1 cellular context compared by ENCODE assay signal in the genomic region with DNA sequence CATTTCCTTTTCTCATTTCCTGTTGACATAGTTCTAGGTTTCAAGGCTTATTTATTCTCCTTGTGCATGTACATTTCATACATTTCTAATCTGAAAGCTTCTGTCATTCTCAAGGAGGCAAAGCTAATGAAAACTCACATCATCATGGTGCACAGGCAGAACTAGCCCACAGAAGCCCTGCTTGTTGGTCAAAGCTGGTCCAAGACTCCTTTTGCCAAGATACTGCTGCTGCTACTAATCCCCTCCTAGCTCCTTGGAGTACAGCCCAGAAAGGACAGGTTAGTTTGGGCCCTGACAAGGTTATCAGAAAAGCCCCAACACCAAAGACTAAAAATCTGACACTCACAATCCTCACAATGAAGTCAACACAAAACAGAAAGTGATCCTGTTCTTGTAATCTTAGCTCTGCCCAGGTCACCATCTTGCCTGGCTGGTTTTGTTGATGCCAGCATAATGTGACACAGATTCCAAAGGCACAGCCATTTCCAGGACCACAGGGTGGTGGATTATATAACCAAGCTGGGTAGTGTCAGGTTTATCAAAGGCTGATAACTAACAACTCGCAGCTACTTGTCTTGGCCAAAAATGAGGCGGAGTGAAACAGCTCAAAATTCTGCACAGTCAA.
TF ChIP-seq lines count a peak whose summit lies in the region.

No MANE protein-coding gene starts in this region.

TF ChIP-seq in GM12878, 131 proteins besides CTCF, POLR2A, EP300 and RAD21 (continued from another document):
- TF ChIP-seq, protein P1, sequence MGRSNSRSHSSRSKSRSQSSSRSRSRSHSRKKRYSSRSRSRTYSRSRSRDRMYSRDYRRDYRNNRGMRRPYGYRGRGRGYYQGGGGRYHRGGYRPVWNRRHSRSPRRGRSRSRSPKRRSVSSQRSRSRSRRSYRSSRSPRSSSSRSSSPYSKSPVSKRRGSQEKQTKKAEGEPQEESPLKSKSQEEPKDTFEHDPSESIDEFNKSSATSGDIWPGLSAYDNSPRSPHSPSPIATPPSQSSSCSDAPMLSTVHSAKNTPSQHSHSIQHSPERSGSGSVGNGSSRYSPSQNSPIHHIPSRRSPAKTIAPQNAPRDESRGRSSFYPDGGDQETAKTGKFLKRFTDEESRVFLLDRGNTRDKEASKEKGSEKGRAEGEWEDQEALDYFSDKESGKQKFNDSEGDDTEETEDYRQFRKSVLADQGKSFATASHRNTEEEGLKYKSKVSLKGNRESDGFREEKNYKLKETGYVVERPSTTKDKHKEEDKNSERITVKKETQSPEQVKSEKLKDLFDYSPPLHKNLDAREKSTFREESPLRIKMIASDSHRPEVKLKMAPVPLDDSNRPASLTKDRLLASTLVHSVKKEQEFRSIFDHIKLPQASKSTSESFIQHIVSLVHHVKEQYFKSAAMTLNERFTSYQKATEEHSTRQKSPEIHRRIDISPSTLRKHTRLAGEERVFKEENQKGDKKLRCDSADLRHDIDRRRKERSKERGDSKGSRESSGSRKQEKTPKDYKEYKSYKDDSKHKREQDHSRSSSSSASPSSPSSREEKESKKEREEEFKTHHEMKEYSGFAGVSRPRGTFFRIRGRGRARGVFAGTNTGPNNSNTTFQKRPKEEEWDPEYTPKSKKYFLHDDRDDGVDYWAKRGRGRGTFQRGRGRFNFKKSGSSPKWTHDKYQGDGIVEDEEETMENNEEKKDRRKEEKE (IDR thresholded peaks at IDR 0.05): no peak
- TF ChIP-seq MYB (IDR thresholded peaks at IDR 0.05; ENCODE audit: borderline replicate concordance, low read depth, low read length) (no peak), EGR1 (IDR thresholded peaks at IDR 0.05; ENCODE audit: borderline replicate concordance in 1 of 2, low read depth in 2 of 2, low read length in 2 of 2) (no peak), ZNF24 (IDR thresholded peaks at IDR 0.05) (no peak), CHD2 (IDR thresholded peaks at IDR 0.05; ENCODE audit: borderline replicate concordance, low read depth, low read length) (no peak), GATAD2B (conservative IDR thresholded peaks at IDR 0.05; ENCODE audit: low read depth) (no peak), STAT1 (conservative IDR thresholded peaks at IDR 0.05) (no peak), SUPT20H (IDR thresholded peaks at IDR 0.05; ENCODE audit: borderline replicate concordance, control insufficient read depth, low read depth, low read length) (no peak), RAD51 (IDR thresholded peaks at IDR 0.05) (no peak), CEBPB (IDR thresholded peaks at IDR 0.05; ENCODE audit: borderline replicate concordance in 1 of 2, low read depth in 2 of 2, low read length in 2 of 2) (no peak), SIN3A (IDR thresholded peaks at IDR 0.05; ENCODE audit: low read depth, low read length) (no peak), ZNF207 (IDR thresholded peaks at IDR 0.05; ENCODE audit: borderline replicate concordance) (no peak), GABPA (IDR thresholded peaks at IDR 0.05; ENCODE audit: low read depth) (no peak), NRF1 (conservative IDR thresholded peaks at IDR 0.05; ENCODE audit: low read depth, low read length) (no peak), ZNF217 (IDR thresholded peaks at IDR 0.05) (no peak), JUNB (IDR thresholded peaks at IDR 0.05) (no peak)
- TF ChIP-seq, protein P2, sequence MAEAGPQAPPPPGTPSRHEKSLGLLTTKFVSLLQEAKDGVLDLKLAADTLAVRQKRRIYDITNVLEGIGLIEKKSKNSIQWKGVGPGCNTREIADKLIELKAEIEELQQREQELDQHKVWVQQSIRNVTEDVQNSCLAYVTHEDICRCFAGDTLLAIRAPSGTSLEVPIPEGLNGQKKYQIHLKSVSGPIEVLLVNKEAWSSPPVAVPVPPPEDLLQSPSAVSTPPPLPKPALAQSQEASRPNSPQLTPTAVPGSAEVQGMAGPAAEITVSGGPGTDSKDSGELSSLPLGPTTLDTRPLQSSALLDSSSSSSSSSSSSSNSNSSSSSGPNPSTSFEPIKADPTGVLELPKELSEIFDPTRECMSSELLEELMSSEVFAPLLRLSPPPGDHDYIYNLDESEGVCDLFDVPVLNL (IDR thresholded peaks at IDR 0.05; ENCODE audit: low read depth, low read length): no peak
- TF ChIP-seq, protein P3, sequence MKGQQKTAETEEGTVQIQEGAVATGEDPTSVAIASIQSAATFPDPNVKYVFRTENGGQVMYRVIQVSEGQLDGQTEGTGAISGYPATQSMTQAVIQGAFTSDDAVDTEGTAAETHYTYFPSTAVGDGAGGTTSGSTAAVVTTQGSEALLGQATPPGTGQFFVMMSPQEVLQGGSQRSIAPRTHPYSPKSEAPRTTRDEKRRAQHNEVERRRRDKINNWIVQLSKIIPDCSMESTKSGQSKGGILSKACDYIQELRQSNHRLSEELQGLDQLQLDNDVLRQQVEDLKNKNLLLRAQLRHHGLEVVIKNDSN (IDR thresholded peaks at IDR 0.05; ENCODE audit: borderline replicate concordance, extremely low read length, insufficient read depth, low read depth, low read length): no peak
- TF ChIP-seq, protein P4, sequence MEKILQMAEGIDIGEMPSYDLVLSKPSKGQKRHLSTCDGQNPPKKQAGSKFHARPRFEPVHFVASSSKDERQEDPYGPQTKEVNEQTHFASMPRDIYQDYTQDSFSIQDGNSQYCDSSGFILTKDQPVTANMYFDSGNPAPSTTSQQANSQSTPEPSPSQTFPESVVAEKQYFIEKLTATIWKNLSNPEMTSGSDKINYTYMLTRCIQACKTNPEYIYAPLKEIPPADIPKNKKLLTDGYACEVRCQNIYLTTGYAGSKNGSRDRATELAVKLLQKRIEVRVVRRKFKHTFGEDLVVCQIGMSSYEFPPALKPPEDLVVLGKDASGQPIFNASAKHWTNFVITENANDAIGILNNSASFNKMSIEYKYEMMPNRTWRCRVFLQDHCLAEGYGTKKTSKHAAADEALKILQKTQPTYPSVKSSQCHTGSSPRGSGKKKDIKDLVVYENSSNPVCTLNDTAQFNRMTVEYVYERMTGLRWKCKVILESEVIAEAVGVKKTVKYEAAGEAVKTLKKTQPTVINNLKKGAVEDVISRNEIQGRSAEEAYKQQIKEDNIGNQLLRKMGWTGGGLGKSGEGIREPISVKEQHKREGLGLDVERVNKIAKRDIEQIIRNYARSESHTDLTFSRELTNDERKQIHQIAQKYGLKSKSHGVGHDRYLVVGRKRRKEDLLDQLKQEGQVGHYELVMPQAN (conservative IDR thresholded peaks at IDR 0.05): no peak
